In genomic region chr18:58314284-58314683, GRCh38 we compare ENCODE assay signal across 8 cellular contexts.
DNase-seq lines count a peak whose midpoint lies in the region; TF ChIP-seq lines count a peak whose summit lies in the region.

No MANE protein-coding gene starts in this region.

- peaks cover 21% of the 10 kb centered on the region for H3K36me3 Mint-ChIP-seq in Caco-2 (ENCODE audit: insufficient read depth, unreplicated experiment)
- no peaks in the 10 kb centered on the region for H3K36me3 Mint-ChIP-seq in activated T-helper 1 cell treated with anti-CD3 and anti-CD28 coated beads, Interleukin-12 subunit alpha, Interleukin-12 subunit beta, Interleukin-2, Interleukin-4 antibody, amounts not matched to agents 30 ng/mL and 10 ng/mL and 1 ng/mL, durations not matched to agents 14 hours and 24 hours and 36 hours (ENCODE audit: low read depth)

- no peaks in the 10 kb centered on the region for H3K9me3 Mint-ChIP-seq in Caco-2 (ENCODE audit: unreplicated experiment)
- no peaks in the 10 kb centered on the region for H3K9me3 Mint-ChIP-seq in activated T-helper 1 cell treated with anti-CD3 and anti-CD28 coated beads, Interleukin-12 subunit alpha, Interleukin-12 subunit beta, Interleukin-2, Interleukin-4 antibody, amounts not matched to agents 30 ng/mL and 10 ng/mL and 1 ng/mL, durations not matched to agents 14 hours and 24 hours and 36 hours

- H3K4me1 Mint-ChIP-seq in Caco-2 (ENCODE audit: low read depth, unreplicated experiment): peaks cover 17% of the 10 kb centered on the region
- H3K4me1 Mint-ChIP-seq in activated T-helper 1 cell treated with anti-CD3 and anti-CD28 coated beads, Interleukin-12 subunit alpha, Interleukin-12 subunit beta, Interleukin-2, Interleukin-4 antibody, amounts not matched to agents 30 ng/mL and 10 ng/mL and 1 ng/mL, durations not matched to agents 14 hours and 24 hours and 36 hours (ENCODE audit: low read depth): peaks cover 19% of the 10 kb centered on the region

- H3K9me3 ChIP-seq in muscle layer of colon (ENCODE audit: low read length) (no peaks in the 10 kb centered on the region), Caco-2 (no peaks in the 10 kb centered on the region)

- no peak for TF ChIP-seq CTCF in Caco-2 (IDR thresholded peaks at IDR 0.05; ENCODE audit: insufficient read depth in 1 of 2, low read depth in 1 of 2, low read length in 1 of 2, severe bottlenecking in 1 of 2, unreplicated experiment in 1 of 2)

- no peak overlapping the region for H3K4me3 Mint-ChIP-seq in Caco-2 (ENCODE audit: unreplicated experiment)
- H3K4me3 Mint-ChIP-seq in activated T-helper 1 cell treated with anti-CD3 and anti-CD28 coated beads, Interleukin-12 subunit alpha, Interleukin-12 subunit beta, Interleukin-2, Interleukin-4 antibody, amounts not matched to agents 30 ng/mL and 10 ng/mL and 1 ng/mL, durations not matched to agents 14 hours and 24 hours and 36 hours: no peak overlapping the region

- H3K36me3 ChIP-seq in muscle layer of colon (ENCODE audit: insufficient read depth, low read length) (no peaks in the 10 kb centered on the region), Caco-2 (ENCODE audit: control insufficient read depth, insufficient read depth, low read length) (no peaks in the 10 kb centered on the region; the same call in 1 of the 2 replicates)

- POLR2A ChIA-PET in Caco-2 (lab: Charles Lee): interaction anchor here (0.6 kb wide), 1 partner anchor 121 kb away, joined by 4 read pairs; no protein-coding TSS in a partner anchor

- no peak overlapping the region for H3K27ac Mint-ChIP-seq in Caco-2 (ENCODE audit: unreplicated experiment)
- H3K27ac Mint-ChIP-seq in activated T-helper 1 cell treated with anti-CD3 and anti-CD28 coated beads, Interleukin-12 subunit alpha, Interleukin-12 subunit beta, Interleukin-2, Interleukin-4 antibody, amounts not matched to agents 30 ng/mL and 10 ng/mL and 1 ng/mL, durations not matched to agents 14 hours and 24 hours and 36 hours: no peak overlapping the region

- H3K27me3 Mint-ChIP-seq in Caco-2 (ENCODE audit: insufficient read depth, unreplicated experiment): no peaks in the 10 kb centered on the region
- peaks cover 14% of the 10 kb centered on the region for H3K27me3 Mint-ChIP-seq in activated T-helper 1 cell treated with anti-CD3 and anti-CD28 coated beads, Interleukin-12 subunit alpha, Interleukin-12 subunit beta, Interleukin-2, Interleukin-4 antibody, amounts not matched to agents 30 ng/mL and 10 ng/mL and 1 ng/mL, durations not matched to agents 14 hours and 24 hours and 36 hours (ENCODE audit: insufficient read depth)

- DNase-seq in AG08396 (ENCODE audit: low spot score): peak; percentile 83
- peak; percentile 26 for DNase-seq in NCI-H226
- peak; percentile 88 for DNase-seq in dermis blood vessel endothelial cell
- no peak for DNase-seq in D341Med (ENCODE audit: low spot score)
- no peak for DNase-seq in Caco-2
- no peak for DNase-seq in ecto neural progenitor cell (ENCODE audit: low spot score)
- DNase-seq in activated T-helper 1 cell treated with anti-CD3 and anti-CD28 coated beads, Interleukin-12 subunit alpha, Interleukin-12 subunit beta, Interleukin-2, Interleukin-4 antibody, amounts not matched to agents 30 ng/mL and 10 ng/mL and 1 ng/mL, durations not matched to agents 14 hours and 24 hours and 36 hours (ENCODE audit: low spot score): no peak

- no TSS peak for BruUV-seq in Caco-2 (replicated peaks; lab: Mats Ljungman, UMichigan)

- no peaks in the 10 kb centered on the region for H3K27me3 ChIP-seq in muscle layer of colon (ENCODE audit: control insufficient read depth in 1 of 2, insufficient read depth in 2 of 2, low read length in 2 of 2)
- H3K27me3 ChIP-seq in Caco-2 (replicated peaks; ENCODE audit: control insufficient read depth, insufficient read depth, low read length): no peaks in the 10 kb centered on the region

- no peak overlapping the region for H3K9ac ChIP-seq in muscle layer of colon (ENCODE audit: low read length)

- CTCF ChIA-PET in Caco-2 (lab: Charles Lee): no interaction called here

- peaks cover 69% of the 10 kb centered on the region for H3K4me1 ChIP-seq in muscle layer of colon (ENCODE audit: insufficient read depth, low read length)
- H3K4me1 ChIP-seq in Caco-2: no peaks in the 10 kb centered on the region

- intact Hi-C loops in Caco-2 (cut with micrococcal nuclease; ENCODE audit: unreplicated experiment): no loop called here
- intact Hi-C loops in activated T-helper 1 cell treated with anti-CD3 and anti-CD28 coated beads, Interleukin-12 subunit alpha, Interleukin-12 subunit beta, Interleukin-2, Interleukin-4 antibody, amounts not matched to agents 30 ng/mL and 10 ng/mL and 1 ng/mL, durations not matched to agents 14 hours and 24 hours and 36 hours (cut with micrococcal nuclease): no loop called here

- H3K4me3 ChIP-seq in muscle layer of colon (ENCODE audit: low read depth in 1 of 2, low read length in 2 of 2): no peak overlapping the region
- no peak overlapping the region for H3K4me3 ChIP-seq in Caco-2 (ENCODE audit: low read depth, low read length)

- peak overlapping the region; percentile 7 for H3K27ac ChIP-seq in muscle layer of colon (ENCODE audit: low read depth, low read length)

Comparison
In these comparisons a context has a peak if more than half of its experiments do, and no peak if none do; other contexts are left out.
1. DNase-seq: peak in AG08396 (single experiment), NCI-H226 (single experiment) and dermis blood vessel endothelial cell (single experiment); none in D341Med (single experiment), Caco-2 (0 of 2), ecto neural progenitor cell (single experiment) and activated T-helper 1 cell treated with anti-CD3 and anti-CD28 coated beads, Interleukin-12 subunit alpha, Interleukin-12 subunit beta, Interleukin-2, Interleukin-4 antibody, amounts not matched to agents 30 ng/mL and 10 ng/mL and 1 ng/mL, durations not matched to agents 14 hours and 24 hours and 36 hours (single experiment).